32 cellular contexts compared by ENCODE assay signal in genomic region chr6:4191271-4191721, GRCh38.
"Had no signal": no experiment of that assay in that cellular context is flagged by ENCODE, and none has a peak within 500 bp of the region (broad histone marks: within the 10 kb centered on the region; RNA-seq: fewer than 3 reads in every experiment).

No MANE protein-coding gene starts in this region.

- H3K36me3 ChIP-seq: adrenal gland, ascending aorta, brain microvascular endothelial cell, breast epithelium, cardiac muscle cell had no signal

- H3K27me3 ChIP-seq: adrenal gland, ascending aorta, body of pancreas, brain microvascular endothelial cell, breast epithelium, cardiac muscle cell had no signal

- H3K9me3 ChIP-seq: adrenal gland, ascending aorta, body of pancreas, breast epithelium had no signal

- H3K4me1 ChIP-seq: adrenal gland, ascending aorta, body of pancreas, breast epithelium had no signal

- ATAC-seq: activated naive CD4-positive, alpha-beta T cell treated with anti-CD3 and anti-CD28 coated beads, Interleukin-2, amount 50 U/mL, for 72 hours; activated naive CD8-positive, alpha-beta T cell treated with anti-CD3 and anti-CD28 coated beads, Interleukin-2, amount 50 U/mL, for 24 hours; activated T-cell treated with anti-CD3 and anti-CD28 coated beads, Interleukin-2, amount 50 U/mL, for 4 hours; activated T-cell treated with anti-CD3 and anti-CD28 coated beads, Interleukin-2, amount 50 U/mL, for 72 hours; activated T-helper 17 cell treated with anti-CD3 and anti-CD28 coated beads, Interleukin-2, amount 50 U/mL, for 72 hours; body of pancreas had no signal

- H3K27ac ChIP-seq: adrenal gland, ascending aorta, body of pancreas, brain microvascular endothelial cell, breast epithelium, cardiac muscle cell had no signal

- H3K4me3 ChIP-seq: adrenal gland, ascending aorta, body of pancreas, breast epithelium, cardiac muscle cell had no signal

- DNase-seq: activated effector memory CD4-positive, alpha-beta T cell treated with anti-CD3 and anti-CD28 coated beads, Interleukin-2, amount 50 U/mL, for 16 hours; activated effector memory CD4-positive, alpha-beta T cell treated with Interleukin-2 at 50 U/mL for 16 hours; activated gamma-delta T cell; activated gamma-delta T cell treated with Interleukin-2 at 50 U/mL for 16 hours; activated naive CD4-positive, alpha-beta T cell; activated naive CD4-positive, alpha-beta T cell treated with anti-CD3 and anti-CD28 coated beads for 36 hours; activated naive CD4-positive, alpha-beta T cell treated with anti-CD3 and anti-CD28 coated beads, Interleukin-2, amount 10 ng/mL, durations not matched to agents 7 days and 5 days; activated naive CD4-positive, alpha-beta T cell treated with anti-CD3 and anti-CD28 coated beads, Interleukin-2, amount 50 U/mL, for 16 hours; activated naive CD4-positive, alpha-beta T cell treated with Interleukin-2 at 50 U/mL for 16 hours; activated naive CD8-positive, alpha-beta T cell treated with anti-CD3 and anti-CD28 coated beads for 36 hours; activated naive CD8-positive, alpha-beta T cell treated with anti-CD3 and anti-CD28 coated beads, Interleukin-2, amount 10 ng/mL, durations not matched to agents 7 days and 5 days; activated naive CD8-positive, alpha-beta T cell treated with anti-CD3 and anti-CD28 coated beads, Interleukin-2, amount 50 U/mL, for 24 hours; activated T-cell treated with anti-CD3 and anti-CD28 coated beads, Interleukin-2, amount 50 U/mL, for 1 hour; activated T-cell treated with anti-CD3 and anti-CD28 coated beads, Interleukin-2, amount 50 U/mL, for 24 hours; activated T-cell treated with anti-CD3 and anti-CD28 coated beads, Interleukin-2, amount 50 U/mL, for 4 hours; activated T-cell treated with anti-CD3 and anti-CD28 coated beads, Interleukin-2, amount 50 U/mL, for 48 hours; activated T-cell treated with anti-CD3 and anti-CD28 coated beads, Interleukin-2, amount 50 U/mL, for 72 hours; adrenal gland; amniotic stem cell; amygdala; anterior cingulate cortex; aorta; body of pancreas; brain microvascular endothelial cell; caudate nucleus; central memory CD4-positive, alpha-beta T cell; cerebellar nuclear complex had no signal
